25 cellular contexts compared by ENCODE assay signal in the genomic region with DNA sequence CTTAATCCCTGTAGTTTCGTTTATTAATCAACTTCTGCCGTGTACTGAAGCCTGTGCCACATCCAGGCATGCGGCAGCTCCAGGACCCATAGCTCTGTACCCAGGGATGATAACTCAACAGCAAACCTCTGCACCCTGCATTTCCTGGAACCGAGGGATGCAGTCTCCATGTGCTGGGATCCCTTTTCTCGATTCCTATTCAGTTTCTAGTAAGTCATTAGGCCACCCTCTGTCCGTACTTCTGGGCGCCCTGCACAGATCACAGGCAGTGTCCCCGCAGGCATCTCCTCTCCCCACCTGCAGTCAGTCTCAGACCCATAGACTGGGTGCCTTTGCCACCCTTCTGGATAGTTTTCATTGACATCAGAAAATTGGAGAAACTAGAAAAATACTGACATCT.
"Had no signal": no experiment of that assay in that cellular context is flagged by ENCODE, and none has a peak within 500 bp of the region (broad histone marks: within the 10 kb centered on the region; RNA-seq: fewer than 3 reads in every experiment).

No MANE protein-coding gene starts in this region.

- H3K27me3 ChIP-seq: right atrium auricular region, right lobe of liver, testis, thyroid gland, upper lobe of left lung had no signal

- ATAC-seq: mucosa of descending colon; naive thymus-derived CD4-positive, alpha-beta T cell; natural killer cell treated with Interleukin-12 subunit alpha and Interleukin-12 subunit beta and Interleukin-15 and Interleukin-18, amount 100 ng/mL, for 72 hours; stimulated activated naive B cell treated with anti-CD40 and anti-IgM and Interleukin-4, amounts not matched to agents 10 μg/mL and 1 μg/mL and 100 μg/mL, for 72 hours; stimulated activated naive CD8-positive, alpha-beta T cell treated with anti-CD3 and anti-CD28 coated beads, Interleukin-15, Interleukin-2, amounts not matched to agents 100 U/mL and 50 U/mL, for 24 hours had no signal

- H3K9ac ChIP-seq: parathyroid adenoma had no signal

- H3K4me1 ChIP-seq: left ventricle myocardium inferior, parathyroid adenoma, right atrium auricular region, right lobe of liver, stomach, thyroid gland, transverse colon, upper lobe of left lung had no signal

- H3K27ac Mint-ChIP-seq: progenitor cell of endocrine pancreas had no signal

- H3K4me2 ChIP-seq: hepatocyte, smooth muscle cell had no signal

- H3K9me3 Mint-ChIP-seq: naive thymus-derived CD4-positive, alpha-beta T cell; natural killer cell treated with Interleukin-12 subunit alpha and Interleukin-12 subunit beta and Interleukin-15 and Interleukin-18, amount 100 ng/mL, for 72 hours; stimulated activated naive B cell treated with anti-CD40 and anti-IgM and Interleukin-4, amounts not matched to agents 10 μg/mL and 1 μg/mL and 100 μg/mL, for 72 hours had no signal

- H3K27ac ChIP-seq: hepatocyte, left ventricle myocardium inferior, parathyroid adenoma, right atrium auricular region, right lobe of liver, stomach, testis, thyroid gland, transverse colon, upper lobe of left lung had no signal

- H3K79me2 ChIP-seq: hepatocyte, parathyroid adenoma had no signal

- DNase-seq: islet precursor cell; left ventricle myocardium inferior; mesendoderm; midbrain; mucosa of descending colon; naive thymus-derived CD4-positive, alpha-beta T cell; nucleus accumbens; right lobe of liver; stimulated activated CD4-positive, alpha-beta T cell treated with anti-CD3 and anti-CD28 coated beads, Interleukin-1b, Interleukin-23, amount 100 ng/mL, for 48 hours; stimulated activated CD4-positive, alpha-beta T cell treated with anti-CD3 and anti-CD28 coated beads, Interleukin-2, amount 100 ng/mL, for 48 hours; stimulated activated CD4-positive, alpha-beta T cell treated with anti-CD3 and anti-CD28 coated beads, Interleukin-4, amount 100 ng/mL, for 4 hours; stimulated activated naive B cell treated with anti-CD40 and anti-IgM and Interleukin-4, amounts not matched to agents 10 μg/mL and 1 μg/mL and 100 μg/mL, for 72 hours; stimulated activated naive CD8-positive, alpha-beta T cell treated with anti-CD3 and anti-CD28 coated beads, Interleukin-15, Interleukin-2, amounts not matched to agents 100 U/mL and 50 U/mL, for 24 hours; thyroid gland; transverse colon; upper lobe of left lung had no signal

- H3K4me3 ChIP-seq: hepatocyte, left ventricle myocardium inferior, lung, mucosa of descending colon, right atrium auricular region, right lobe of liver, smooth muscle cell, stomach, testis, thyroid gland, transverse colon, upper lobe of left lung had no signal

- H2AFZ ChIP-seq: hepatocyte, parathyroid adenoma had no signal

- H3K9me3 ChIP-seq: left ventricle myocardium inferior, mucosa of descending colon, right atrium auricular region, right lobe of liver, stomach, testis, thyroid gland, transverse colon, upper lobe of left lung had no signal

- H3K36me3 ChIP-seq: right atrium auricular region, right lobe of liver, transverse colon had no signal

- H3K4me3 Mint-ChIP-seq: natural killer cell treated with Interleukin-12 subunit alpha and Interleukin-12 subunit beta and Interleukin-15 and Interleukin-18, amount 100 ng/mL, for 72 hours; stimulated activated naive B cell treated with anti-CD40 and anti-IgM and Interleukin-4, amounts not matched to agents 10 μg/mL and 1 μg/mL and 100 μg/mL, for 72 hours had no signal
